ENCODE assay signal across 8 cellular contexts in genomic region chr20:5996765-5997164, GRCh38. TPM values are rescaled to one million over a fixed set of nuclear protein-coding genes. Genes with fewer than 3 reads are reported as not detected.
A peak's percentile ranks its signal among the peaks of the same experiment; 100 is the strongest.
DNase-seq lines count a peak whose midpoint lies in the region; ATAC-seq and TF ChIP-seq lines count a peak whose summit lies in the region.

No MANE protein-coding gene starts in this region.

- H3K27ac ChIP-seq in colonic mucosa = no peak overlapping the region

- no peaks in the 10 kb centered on the region for H3K36me3 ChIP-seq in colonic mucosa

- H3K9me3 ChIP-seq in T-helper 17 cell (ENCODE audit: control insufficient read depth, low read length, poor library complexity, severe bottlenecking) (no peaks in the 10 kb centered on the region), colonic mucosa (no peaks in the 10 kb centered on the region)

- no peak overlapping the region for H3K9ac ChIP-seq in colonic mucosa (ENCODE audit: low read depth in 2 of 2, low read length in 2 of 2)

- H3K4me1 ChIP-seq in colonic mucosa = no peaks in the 10 kb centered on the region

- H3K4me1 Mint-ChIP-seq in T-helper 17 cell = peaks cover 11% of the 10 kb centered on the region
- peaks cover 4% of the 10 kb centered on the region for H3K4me1 Mint-ChIP-seq in memory B cell

- intact Hi-C loops in sciatic nerve (cut with DNase I) (no loop called here), colonic mucosa (cut with DNase I) (no loop called here)

- ATAC-seq in HG03045 (IDR thresholded peaks at IDR 0.05; ENCODE audit: unreplicated experiment) = peak; percentile 79
- ATAC-seq in T-helper 17 cell = peak; percentile 93
- ATAC-seq in memory B cell (ENCODE audit: low read depth) = peak; percentile 93
- ATAC-seq in sciatic nerve = no peak

- no peak for TF ChIP-seq CTCF in colonic mucosa (IDR thresholded peaks at IDR 0.05)

- H3K9me3 Mint-ChIP-seq in memory B cell = no peaks in the 10 kb centered on the region

- H3K36me3 Mint-ChIP-seq in T-helper 17 cell (ENCODE audit: low read depth) (no peaks in the 10 kb centered on the region), memory B cell (peaks cover 7% of the 10 kb centered on the region)

- no peak overlapping the region for H3K4me3 ChIP-seq in colonic mucosa

- peak; percentile 27 for DNase-seq in stimulated activated CD4-positive, alpha-beta T cell treated with anti-CD3 and anti-CD28 coated beads, Interleukin-15, amount 100 ng/mL, for 24 hours
- DNase-seq in stimulated activated CD4-positive, alpha-beta T cell treated with anti-CD3 and anti-CD28 coated beads, Interleukin-4, amount 100 ng/mL, for 1 hour = no peak
- DNase-seq in T-helper 17 cell = peak in 1 of 3 donors; percentile 9
- no peak for DNase-seq in memory B cell (ENCODE audit: low spot score in 2 of 2)
- DNase-seq in sciatic nerve (ENCODE audit: low spot score) = no peak
- no peak for DNase-seq in colonic mucosa
- no peak for DNase-seq in NCI-H1105 (lab: John Stamatoyannopoulos, UW)

- no peaks in the 10 kb centered on the region for H3K27me3 ChIP-seq in colonic mucosa

- no peaks in the 10 kb centered on the region for H3K27me3 Mint-ChIP-seq in T-helper 17 cell
- H3K27me3 Mint-ChIP-seq in memory B cell = no peaks in the 10 kb centered on the region

- H3K4me3 Mint-ChIP-seq in T-helper 17 cell (peak overlapping the region; percentile 7), memory B cell (no peak overlapping the region)

- H3K27ac Mint-ChIP-seq in T-helper 17 cell (peak overlapping the region; percentile 61), memory B cell (peak overlapping the region; percentile 25)

RNA-seq across cellular contexts. Expression of gene CRLS1, which starts 9.2 kb away (rescaled TPM):
- total RNA-seq in T-helper 17 cell = 10 to 100 TPM; 19.7 to 21.9 TPM
- total RNA-seq in sciatic nerve = 27.1 TPM
- total RNA-seq in colonic mucosa = 10 to 100 TPM; 50.6 to 62.5 TPM

RNA-seq across cellular contexts. Expression of gene MCM8, which starts 46.3 kb away (rescaled TPM):
- total RNA-seq in T-helper 17 cell = 1 to 10 TPM; 2.8 to 3.4 TPM
- total RNA-seq in sciatic nerve = 3.7 TPM
- 10 to 100 TPM in 1 of 2 donors, 1 to 10 TPM in 1; 5.7 to 18.2 TPM for total RNA-seq in colonic mucosa

RNA-seq across cellular contexts. Expression of gene TRMT6, which starts 46.4 kb away (rescaled TPM):
- total RNA-seq in T-helper 17 cell = 10 to 100 TPM; 12.8 to 14.6 TPM
- total RNA-seq in sciatic nerve = 9.3 TPM
- 10 to 100 TPM in 1 of 2 donors, 1 to 10 TPM in 1; 7.5 to 10.9 TPM for total RNA-seq in colonic mucosa

RNA-seq across cellular contexts. Expression of gene LRRN4, which starts 57.1 kb away (rescaled TPM):
- total RNA-seq in T-helper 17 cell (not detected), sciatic nerve (0.36 TPM), colonic mucosa (not detected)
